8 cellular contexts compared by ENCODE assay signal in the genomic region with DNA sequence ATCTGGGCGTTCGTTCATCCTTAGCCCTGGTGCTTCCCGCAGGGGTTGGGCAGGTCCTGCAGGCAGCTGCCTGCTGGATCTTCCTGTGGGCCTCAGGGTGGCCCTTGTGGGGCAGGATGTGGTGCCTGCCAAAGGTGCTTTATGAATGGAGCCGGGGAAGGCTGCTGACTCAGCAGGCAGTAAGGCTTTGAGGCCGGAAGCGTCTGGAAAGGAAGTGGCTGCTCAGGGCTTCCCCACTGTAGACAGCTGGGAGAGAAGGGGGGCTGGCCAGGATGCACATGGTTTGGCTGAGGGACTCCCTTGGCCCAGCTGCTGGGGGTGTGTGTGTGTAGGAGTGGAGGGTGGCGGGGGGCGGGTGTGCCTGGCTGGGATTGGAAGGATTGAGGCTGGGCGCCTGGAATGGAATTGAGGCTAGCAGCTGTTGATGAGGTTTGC. TPM values are rescaled to one million over a fixed set of nuclear protein-coding genes. Genes with fewer than 3 reads are reported as not detected.
DNase-seq lines count a peak whose midpoint lies in the region; ATAC-seq and TF ChIP-seq lines count a peak whose summit lies in the region.

No MANE protein-coding gene starts in this region.

- DNase-seq in 8988T (peak; percentile 70), SJSA1 (ENCODE audit: low read depth in 1 of 2, low spot score in 2 of 2) (peak; percentile 75 to 90), activated gamma-delta T cell treated with Interleukin-2 at 50 U/mL for 16 hours (peak; percentile 71), germinal center (ENCODE audit: low spot score) (peak; percentile 41), ovary (peak; percentile 87 to 93 (median 91)), suprapubic skin (ENCODE audit: low spot score in 2 of 2) (peak; percentile 88)

- H3K27me3 ChIP-seq in SJSA1 (replicated peaks) = no peaks in the 10 kb centered on the region
- no peaks in the 10 kb centered on the region for H3K27me3 ChIP-seq in ovary
- H3K27me3 ChIP-seq in suprapubic skin = no peaks in the 10 kb centered on the region

- H3K4me3 ChIP-seq in SJSA1 = no peak overlapping the region
- no peak overlapping the region for H3K4me3 ChIP-seq in ovary
- no peak overlapping the region for H3K4me3 ChIP-seq in suprapubic skin

- H3K27ac ChIP-seq in SJSA1 (0 out of 2 replicates have a peak overlapping the region, but pooled peaks have one; percentile 19), ovary (peak overlapping the region in 1 of 2 donors; percentile 16), suprapubic skin (peak overlapping the region; percentile 48)

- no peak for TF ChIP-seq POLR2A in ovary (IDR thresholded peaks at IDR 0.05)
- no peak for TF ChIP-seq POLR2A in suprapubic skin (IDR thresholded peaks at IDR 0.05)

- ATAC-seq in GM18909 (IDR thresholded peaks at IDR 0.05; ENCODE audit: poor library complexity, unreplicated experiment) (peak; percentile 70), HG03460 (IDR thresholded peaks at IDR 0.05; ENCODE audit: unreplicated experiment) (peak; percentile 87)

- 2 to 4% (median 3%) methylated on average over 9 of the region's 9 CpGs for WGBS in ovary, 3 donors
- WGBS in suprapubic skin = 6% methylated on average over 6 of the region's 9 CpGs

- peaks cover 37% of the 10 kb centered on the region for H3K36me3 ChIP-seq in SJSA1
- H3K36me3 ChIP-seq in ovary = no peaks in the 10 kb centered on the region
- peaks cover 3% of the 10 kb centered on the region for H3K36me3 ChIP-seq in suprapubic skin

- no peak for TF ChIP-seq EP300 in ovary (IDR thresholded peaks at IDR 0.05)
- no peak for TF ChIP-seq EP300 in suprapubic skin (IDR thresholded peaks at IDR 0.05)

- H3K4me1 ChIP-seq in SJSA1 (replicated peaks) = peaks cover 25% of the 10 kb centered on the region
- peaks cover 4% of the 10 kb centered on the region for H3K4me1 ChIP-seq in ovary (ENCODE audit: insufficient read depth)
- peaks cover 45% of the 10 kb centered on the region for H3K4me1 ChIP-seq in suprapubic skin

- H3K9me3 ChIP-seq in SJSA1 (replicated peaks) = no peaks in the 10 kb centered on the region
- no peaks in the 10 kb centered on the region for H3K9me3 ChIP-seq in ovary
- H3K9me3 ChIP-seq in suprapubic skin = no peaks in the 10 kb centered on the region

- intact Hi-C loops in ovary (cut with DNase I) = loop anchor here in 3 of 4 donors (5.0 to 10.0 kb wide), 3 partner anchors 55 to 135 kb away; no protein-coding TSS in a partner anchor

- TF ChIP-seq CTCF in ovary (IDR thresholded peaks at IDR 0.05) = no peak
- TF ChIP-seq CTCF in suprapubic skin (IDR thresholded peaks at IDR 0.05) = no peak

RNA-seq across cellular contexts. Expression of a gene that starts 12.9 kb away (rescaled TPM):
- 81.2 and 148 TPM in 2 replicates for total RNA-seq in SJSA1 (2014; rRNA removed; shearing (Covaris generic))
- total RNA-seq in ovary (10 to 100 TPM; 22.5 to 66.5 (median 53.7) TPM), suprapubic skin (100 to 1,000 TPM in 1 of 4 donors, 10 to 100 TPM in 3; 64.2 to 100 (median 74.2) TPM)
- 10 to 100 TPM; 38.7 to 69.2 TPM for polyA plus RNA-seq in ovary

RNA-seq across cellular contexts. Expression of a gene that starts 56.1 kb away (rescaled TPM):
- 0.09 TPM in 1 of 2 replicates, not detected in the other for total RNA-seq in SJSA1 (2014; rRNA removed; shearing (Covaris generic))
- total RNA-seq in ovary (10 to 100 TPM in 6 of 7 donors, 1 to 10 TPM in 1; 4.9 to 86.3 (median 32.6) TPM), suprapubic skin (10 to 100 TPM; 22.7 to 70.1 (median 45.7) TPM)
- 10 to 100 TPM in 1 of 2 donors, under 1 TPM in 1; 0.43 to 11.9 TPM for polyA plus RNA-seq in ovary

Comparison
In these comparisons a context has a peak if more than half of its experiments do, and no peak if none do; other contexts are left out.
1. DNase-seq: peak in every context shown above with its lines; median percentile 91 in ovary; 88 in suprapubic skin; 82 in SJSA1; 71 in activated gamma-delta T cell treated with Interleukin-2 at 50 U/mL for 16 hours; 70 in 8988T; 41 in germinal center.